10 cellular contexts compared by ENCODE assay signal in genomic region chr7:22992874-22993840, GRCh38. TPM values are rescaled to one million over a fixed set of nuclear protein-coding genes. Genes with fewer than 3 reads are reported as not detected.
DNase-seq lines count a peak whose midpoint lies in the region; ATAC-seq, FAIRE-seq and TF ChIP-seq lines count a peak whose summit lies in the region.
"Had no signal": no experiment of that assay in that cellular context is flagged by ENCODE, and none has a peak within 500 bp of the region (broad histone marks: within the 10 kb centered on the region; RNA-seq: fewer than 3 reads in every experiment).

No MANE protein-coding gene starts in this region.

- H3K18ac ChIP-seq in mesenchymal stem cell (ENCODE audit: low read depth in 1 of 2, low read length in 2 of 2), result no peak overlapping the region
- H3K18ac ChIP-seq in trophoblast cell (ENCODE audit: low read length), result no peak overlapping the region

- no peak overlapping the region for H2BK15ac ChIP-seq in mesenchymal stem cell (ENCODE audit: low read depth, poor library complexity, severe bottlenecking)

- H3K14ac ChIP-seq in mesenchymal stem cell (ENCODE audit: low read length in 2 of 2) (no peak overlapping the region), trophoblast cell (ENCODE audit: low read length) (no peak overlapping the region)

- peak; percentile 75 for FAIRE-seq in H54 (lab: Jason Lieb, UNC)

- H2AK5ac ChIP-seq in mesenchymal stem cell (ENCODE audit: low read length, severe bottlenecking), result no peak overlapping the region
- no peak overlapping the region for H2AK5ac ChIP-seq in trophoblast cell (ENCODE audit: low read length)

- no peak overlapping the region for H4K8ac ChIP-seq in mesenchymal stem cell (ENCODE audit: low read length)
- no peak overlapping the region for H4K8ac ChIP-seq in trophoblast cell (ENCODE audit: low read depth, low read length)

- no peak overlapping the region for H2BK12ac ChIP-seq in mesenchymal stem cell (ENCODE audit: low read length in 2 of 2)
- H2BK12ac ChIP-seq in trophoblast cell (ENCODE audit: low read length), result no peak overlapping the region

- peaks cover 0 to 28% of the 10 kb centered on the region in 2 experiments for H3K36me3 ChIP-seq in mesenchymal stem cell (ENCODE audit: control insufficient read depth in 1 of 2, insufficient read depth in 2 of 2, low read depth in 1 of 2, low read length in 2 of 2)
- H3K36me3 ChIP-seq in trophoblast cell (ENCODE audit: control insufficient read depth in 1 of 2, insufficient read depth in 2 of 2, low read length in 2 of 2), result no peaks in the 10 kb centered on the region
- H3K36me3 ChIP-seq: SJCRH30 had no signal

- no peak overlapping the region for H3K4me3 ChIP-seq in mesenchymal stem cell (ENCODE audit: insufficient read depth in 1 of 2, low read depth in 1 of 2, low read length in 2 of 2)
- no peak overlapping the region for H3K4me3 ChIP-seq in trophoblast cell (ENCODE audit: low read depth, low read length)
- H3K4me3 ChIP-seq: SJCRH30 had no signal

- H3K27me3 ChIP-seq in mesenchymal stem cell (ENCODE audit: control insufficient read depth in 1 of 2, insufficient read depth in 1 of 2, low read length in 2 of 2), result no peaks in the 10 kb centered on the region
- H3K27me3 ChIP-seq in trophoblast cell (ENCODE audit: insufficient read depth, low read length), result no peaks in the 10 kb centered on the region
- H3K27me3 ChIP-seq: SJCRH30 had no signal

- H3K9ac ChIP-seq in mesenchymal stem cell (ENCODE audit: low read length) (no peak overlapping the region), trophoblast cell (ENCODE audit: low read length) (no peak overlapping the region)

- WGBS in mesenchymal stem cell, result 39% methylated on average over 1 of the region's 3 CpGs
- WGBS in trophoblast cell (ENCODE audit: extremely low coverage, insufficient coverage, insufficient read length), result no CpG with 5 or more reads among the region's 3 CpGs

- no peak for DNase-seq in H54 (ENCODE audit: insufficient read length, low spot score)
- peak; percentile 41 for DNase-seq in mesenchymal stem cell
- DNase-seq in NCI-H2029 treated with DMSO at 0.1 percent for 48 hours (lab: John Stamatoyannopoulos, UW), result no peak
- DNase-seq in NCI-H446 (lab: John Stamatoyannopoulos, UW), result no peak
- no peak for DNase-seq in trophoblast cell
- DNase-seq in LoVo (ENCODE audit: low spot score), result no peak
- DNase-seq: GF-D8, SJCRH30 had no signal

- no peak overlapping the region for H3K4ac ChIP-seq in mesenchymal stem cell (ENCODE audit: low read depth in 1 of 2, low read length in 2 of 2)
- H3K4ac ChIP-seq in trophoblast cell (ENCODE audit: low read depth, low read length), result no peak overlapping the region

- H2BK5ac ChIP-seq in mesenchymal stem cell (ENCODE audit: low read depth, low read length, poor library complexity, severe bottlenecking) (no peak overlapping the region), trophoblast cell (ENCODE audit: low read depth, low read length, poor library complexity) (no peak overlapping the region)

- no peak overlapping the region for H3K4me2 ChIP-seq in mesenchymal stem cell (ENCODE audit: low read length, poor library complexity, severe bottlenecking)
- H3K4me2 ChIP-seq in trophoblast cell (ENCODE audit: low read length), result no peak overlapping the region

- no peak overlapping the region for H3K27ac ChIP-seq in mesenchymal stem cell (ENCODE audit: low read length, poor library complexity, severe bottlenecking)
- H3K27ac ChIP-seq in trophoblast cell (ENCODE audit: low read depth, low read length), result no peak overlapping the region
- H3K27ac ChIP-seq: SJCRH30 had no signal

- H3K4me1 ChIP-seq in mesenchymal stem cell (ENCODE audit: control insufficient read depth, insufficient read depth, low read depth, low read length) (no peaks in the 10 kb centered on the region), trophoblast cell (ENCODE audit: control insufficient read depth in 1 of 2, insufficient read depth in 2 of 2, low read length in 2 of 2) (no peaks in the 10 kb centered on the region)

- no peaks in the 10 kb centered on the region for H3K9me3 ChIP-seq in mesenchymal stem cell (ENCODE audit: control insufficient read depth, low read length)
- H3K9me3 ChIP-seq in trophoblast cell (ENCODE audit: insufficient read depth, low read depth, low read length), result no peaks in the 10 kb centered on the region
- H3K9me3 ChIP-seq: SJCRH30 had no signal

- H3K79me1 ChIP-seq in mesenchymal stem cell (replicated peaks; ENCODE audit: low read length, poor library complexity, severe bottlenecking) (peaks cover 13% of the 10 kb centered on the region), trophoblast cell (ENCODE audit: low read length) (no peaks in the 10 kb centered on the region)

- H3K79me2 ChIP-seq in trophoblast cell (ENCODE audit: control insufficient read depth, insufficient read depth, low read length, poor library complexity), result no peaks in the 10 kb centered on the region

- ATAC-seq in GM19035 (IDR thresholded peaks at IDR 0.05; ENCODE audit: unreplicated experiment), result peak; percentile 78
- ATAC-seq in HG03521 (IDR thresholded peaks at IDR 0.05; ENCODE audit: unreplicated experiment), result peak; percentile 75

- TF ChIP-seq POLR2A in H54 (IDR thresholded peaks at IDR 0.05; ENCODE audit: low read depth, low read length), result no peak

- H2AFZ ChIP-seq in mesenchymal stem cell (ENCODE audit: low read depth, low read length), result no peak overlapping the region
- H2AFZ ChIP-seq in trophoblast cell (ENCODE audit: insufficient read depth, low read length, poor library complexity), result no peak overlapping the region

- no peak overlapping the region for H4K91ac ChIP-seq in mesenchymal stem cell (ENCODE audit: low read length)
- no peak overlapping the region for H4K91ac ChIP-seq in trophoblast cell (ENCODE audit: low read depth, low read length)

- H3K23ac ChIP-seq in mesenchymal stem cell (ENCODE audit: low read length in 2 of 2) (no peak overlapping the region), trophoblast cell (ENCODE audit: low read length) (no peak overlapping the region)

- H2BK120ac ChIP-seq in mesenchymal stem cell (ENCODE audit: low read depth, low read length), result no peak overlapping the region
- no peak overlapping the region for H2BK120ac ChIP-seq in trophoblast cell (ENCODE audit: insufficient read depth, low read length, poor library complexity)

- H4K12ac ChIP-seq in trophoblast cell (ENCODE audit: low read depth, low read length), result no peak overlapping the region

RNA-seq across cellular contexts. Expression of gene HYCC1, which starts 20.8 kb away (rescaled TPM):
- polyA plus RNA-seq in mesenchymal stem cell (2013, experiment 1 of 2), result 113 TPM
- 106 TPM for polyA plus RNA-seq in mesenchymal stem cell (2013, experiment 2 of 2)
- 24.1 and 25.8 TPM in 2 replicates for polyA plus RNA-seq in trophoblast cell (2013)
